Comparison of ENCODE assay signal across 5 cellular contexts in the genomic region with DNA sequence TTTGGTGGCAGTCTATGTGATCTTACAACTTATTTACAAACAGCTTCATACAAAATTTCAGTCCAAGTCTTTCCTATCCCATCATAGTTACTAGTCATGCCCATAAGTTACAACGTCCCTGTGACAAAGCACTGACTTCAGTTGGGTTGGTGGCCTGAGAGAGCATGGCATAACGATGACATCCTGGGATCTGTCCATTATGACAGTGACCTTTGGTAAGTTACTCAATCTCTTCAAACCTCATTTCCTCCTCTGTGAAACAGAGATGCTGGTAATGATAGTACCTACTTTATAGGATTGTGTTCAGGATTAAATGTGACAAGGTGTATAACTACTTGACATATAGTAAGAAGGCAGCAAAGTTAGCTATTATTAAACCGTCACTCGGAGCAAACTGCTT.
"Had no signal": no experiment of that assay in that cellular context is flagged by ENCODE, and none has a peak within 500 bp of the region (broad histone marks: within the 10 kb centered on the region; RNA-seq: fewer than 3 reads in every experiment).

No MANE protein-coding gene starts in this region.

- H2AFZ ChIP-seq: GM23338 had no signal

- H3K4me2 ChIP-seq: GM23338 had no signal

- H3K4me3 ChIP-seq: GM23338, K562 had no signal

- DNase-seq: H9, HCEC 1CT, KG1 had no signal

- ATAC-seq: GM23338, K562 had no signal
